In genomic region chr17:43025766-43026537, GRCh38 we compare ENCODE assay signal across 11 cellular contexts. TPM values are rescaled to one million over a fixed set of nuclear protein-coding genes. Genes with fewer than 3 reads are reported as not detected.
DNase-seq lines count a peak whose midpoint lies in the region; ATAC-seq and TF ChIP-seq lines count a peak whose summit lies in the region.
"Had no signal": no experiment of that assay in that cellular context is flagged by ENCODE, and none has a peak within 500 bp of the region (broad histone marks: within the 10 kb centered on the region; RNA-seq: fewer than 3 reads in every experiment).

No MANE protein-coding gene starts in this region.

- H3K27me3 Mint-ChIP-seq in GM23338 (ENCODE audit: insufficient read depth, low read depth, poor library complexity), result peaks cover 28% of the 10 kb centered on the region
- H3K27me3 Mint-ChIP-seq in naive thymus-derived CD8-positive, alpha-beta T cell, result no peaks in the 10 kb centered on the region

- no peak for TF ChIP-seq POLR2A in breast epithelium (IDR thresholded peaks at IDR 0.05)

- H3K27ac Mint-ChIP-seq in GM23338, result no peak overlapping the region
- peak overlapping the region in 4 of 10 donors; percentile 32 to 96 (median 74) for H3K27ac Mint-ChIP-seq in naive thymus-derived CD8-positive, alpha-beta T cell

- DNase-seq in A673 (ENCODE audit: low spot score) (no peak), GM23338 (ENCODE audit: low spot score) (no peak), breast epithelium (ENCODE audit: low spot score in 2 of 2) (no peak), NCI-H226 (no peak), HEK293T (ENCODE audit: extremely low spot score) (no peak)
- DNase-seq in naive thymus-derived CD8-positive, alpha-beta T cell, result no peak
- DNase-seq: activated CD8-positive, alpha-beta memory T cell treated with anti-CD3 and anti-CD28 coated beads for 24 hours; KBM-7 had no signal

- intact Hi-C loops in A673 (cut with micrococcal nuclease; ENCODE audit: unreplicated experiment) (loop anchor here (10.0 kb wide), 1 partner anchor 99 kb away; the partner anchor contains the start of gene BRCA1), breast epithelium (cut with DNase I; ENCODE audit: low total_unique reads) (no loop called here)

- no peaks in the 10 kb centered on the region for H3K27me3 ChIP-seq in A673 (replicated peaks; ENCODE audit: insufficient read depth, low read depth, low read length, poor library complexity)
- no peaks in the 10 kb centered on the region for H3K27me3 ChIP-seq in GM23338 (ENCODE audit: insufficient read depth)
- no peaks in the 10 kb centered on the region for H3K27me3 ChIP-seq in breast epithelium

- peak overlapping the region; percentile 93 for H3K4me2 ChIP-seq in GM23338

- H3K9me3 Mint-ChIP-seq in GM23338, result no peaks in the 10 kb centered on the region
- H3K9me3 Mint-ChIP-seq in naive thymus-derived CD8-positive, alpha-beta T cell, result no peaks in the 10 kb centered on the region

- H3K27ac ChIP-seq in A673 (ENCODE audit: low read depth, low read length, poor library complexity, severe bottlenecking) (no peak overlapping the region), GM23338 (ENCODE audit: low read depth) (no peak overlapping the region), breast epithelium (peak overlapping the region; percentile 88)

- H3K36me3 ChIP-seq in A673 (ENCODE audit: insufficient read depth, low read length, poor library complexity, severe bottlenecking) (no peaks in the 10 kb centered on the region), GM23338 (ENCODE audit: insufficient read depth) (no peaks in the 10 kb centered on the region), breast epithelium (no peaks in the 10 kb centered on the region)

- peaks cover 28% of the 10 kb centered on the region for H3K4me1 Mint-ChIP-seq in GM23338
- peaks cover 13 to 25% (median 17%) of the 10 kb centered on the region in 4 donors for H3K4me1 Mint-ChIP-seq in naive thymus-derived CD8-positive, alpha-beta T cell

- POLR2A ChIA-PET in A673 (lab: Charles Lee; ENCODE audit: low non-redundant PET) (no interaction called here), HEK293T (lab: Yijun Ruan, JAX) (interaction anchor here (1.1 to 3.1 kb wide), 4 partner anchors 8 to 342 kb away, joined by 3 to 21 read pairs (median 12); partner anchors contain the start of gene RPL27)
- POLR2A ChIA-PET in naive thymus-derived CD8-positive, alpha-beta T cell (lab: Charles Lee), result interaction anchor here (2.7 kb wide), 1 partner anchor 335 kb away, joined by 12 read pairs; no protein-coding TSS in a partner anchor

- H4K20me1 ChIP-seq in GM23338 (replicated peaks; ENCODE audit: insufficient read depth), result no peaks in the 10 kb centered on the region

- no TSS peak for BruUV-seq in A673 (replicated peaks; lab: Mats Ljungman, UMichigan)

- TF ChIP-seq CTCF in A673 (conservative IDR thresholded peaks at IDR 0.05; ENCODE audit: low read depth, low read length) (no peak), GM23338 (conservative IDR thresholded peaks at IDR 0.05; ENCODE audit: low read depth in 2 of 2) (no peak), breast epithelium (IDR thresholded peaks at IDR 0.05) (no peak)

- H3K9me3 ChIP-seq in A673 (ENCODE audit: low read depth, low read length, poor library complexity, severe bottlenecking) (no peaks in the 10 kb centered on the region), breast epithelium (no peaks in the 10 kb centered on the region)

- H3K4me1 ChIP-seq in A673 (ENCODE audit: insufficient read depth, low read length, poor library complexity, severe bottlenecking) (no peaks in the 10 kb centered on the region), GM23338 (ENCODE audit: insufficient read depth) (peaks cover 25% of the 10 kb centered on the region), breast epithelium (no peaks in the 10 kb centered on the region)

- H3K4me3 ChIP-seq in A673 (ENCODE audit: low read depth, low read length, poor library complexity, severe bottlenecking) (peak overlapping the region; percentile 55), GM23338 (peak overlapping the region; percentile 98), breast epithelium (peak overlapping the region in 2 of 3 donors; percentile 64 to 70)

- no peak overlapping the region for H2AFZ ChIP-seq in GM23338

- H3F3A ChIP-seq in GM23338 (replicated peaks; ENCODE audit: low read depth), result peaks cover 16% of the 10 kb centered on the region; the same call in 1 of the 2 replicates

- peaks cover 18% of the 10 kb centered on the region for H3K79me2 ChIP-seq in GM23338 (replicated peaks; ENCODE audit: insufficient read depth)

- H3K36me3 Mint-ChIP-seq in GM23338 (ENCODE audit: low read depth), result peaks cover 21% of the 10 kb centered on the region
- no peaks in the 10 kb centered on the region for H3K36me3 Mint-ChIP-seq in naive thymus-derived CD8-positive, alpha-beta T cell

- H3K9me2 ChIP-seq in GM23338 (ENCODE audit: insufficient read depth), result no peaks in the 10 kb centered on the region

- peak overlapping the region; percentile 91 for H3K4me3 Mint-ChIP-seq in GM23338
- H3K4me3 Mint-ChIP-seq in naive thymus-derived CD8-positive, alpha-beta T cell, result peak overlapping the region in 9 of 10 donors; percentile 18 to 88 (median 80)

- CTCF ChIA-PET in A673 (lab: Charles Lee), result no interaction called here
- CTCF ChIA-PET in HEK293T (lab: Yijun Ruan, JAX), result no interaction called here

- ATAC-seq in GM23338 (no peak), GM18870 (IDR thresholded peaks at IDR 0.05; ENCODE audit: unreplicated experiment) (no peak), HG03469 (IDR thresholded peaks at IDR 0.05; ENCODE audit: unreplicated experiment) (no peak)
- ATAC-seq in naive thymus-derived CD8-positive, alpha-beta T cell, result no peak

TF ChIP-seq in GM23338, 12 proteins besides CTCF, POLR2A, EP300 and RAD21 (continues in another document):
- no peak for TF ChIP-seq EZH2phosphoT487 (IDR thresholded peaks at IDR 0.05; ENCODE audit: unreplicated experiment)
- no peak for TF ChIP-seq JUNB (IDR thresholded peaks at IDR 0.05; ENCODE audit: unreplicated experiment)
- TF ChIP-seq STAT1 (IDR thresholded peaks at IDR 0.05; ENCODE audit: unreplicated experiment), result no peak

TF ChIP-seq in HEK293T, 16 proteins besides CTCF, POLR2A, EP300 and RAD21:
- TF ChIP-seq SUZ12 (IDR thresholded peaks at IDR 0.05), result no peak
- no peak for TF ChIP-seq SP1 (IDR thresholded peaks at IDR 0.05)
- TF ChIP-seq NFRKB (IDR thresholded peaks at IDR 0.05), result no peak
- TF ChIP-seq LEF1 (IDR thresholded peaks at IDR 0.05; ENCODE audit: borderline replicate concordance), result no peak
- no peak for TF ChIP-seq ARNT (IDR thresholded peaks at IDR 0.05)
- TF ChIP-seq CTBP1 (IDR thresholded peaks at IDR 0.05; ENCODE audit: borderline replicate concordance), result no peak
- no peak for TF ChIP-seq ZNF384 (IDR thresholded peaks at IDR 0.05)
- TF ChIP-seq FOXM1 (IDR thresholded peaks at IDR 0.05; ENCODE audit: borderline replicate concordance), result no peak
- no peak for TF ChIP-seq BHLHE40 (IDR thresholded peaks at IDR 0.05; ENCODE audit: borderline replicate concordance)
- no peak for TF ChIP-seq L3MBTL2 (conservative IDR thresholded peaks at IDR 0.05)
- TF ChIP-seq ELF4 (IDR thresholded peaks at IDR 0.05), result no peak
- TF ChIP-seq HDGF (IDR thresholded peaks at IDR 0.05; ENCODE audit: borderline replicate concordance), result no peak
- TF ChIP-seq TARDBP (IDR thresholded peaks at IDR 0.05), result no peak

RNA-seq across cellular contexts. Expression of gene RND2, which starts 0.9 kb away (rescaled TPM):
- total RNA-seq in A673 (2021), result 5.5 and 6.7 TPM in 2 replicates
- 20.8 and 22.9 TPM in 2 replicates for total RNA-seq in GM23338 (2014; rRNA removed; shearing (Covaris generic))
- polyA plus RNA-seq in GM23338 (2016; fragmentation: Nextera tagmentation; extraction: Ambion mirVana), result 18.5 and 20.4 TPM in 2 replicates
- total RNA-seq in breast epithelium, result 1 to 10 TPM in 2 of 3 donors, under 1 TPM in 1; 0.16 to 2.0 (median 1.3) TPM
- under 1 TPM in 1 of 2 experiments, not detected in 1; 0.16 TPM for total RNA-seq in naive thymus-derived CD8-positive, alpha-beta T cell
- polyA plus RNA-seq in naive thymus-derived CD8-positive, alpha-beta T cell, result under 1 TPM in 2 of 3 donors, not detected in 1; 0.08 to 0.09 TPM
- total RNA-seq: SK-MEL-5 had no signal

RNA-seq across cellular contexts. Expression of gene VAT1, which starts 3.8 kb away (rescaled TPM):
- total RNA-seq in A673 (2021) (45.2 and 47.0 TPM in 2 replicates), breast epithelium (100 to 1,000 TPM; 125 to 402 (median 173) TPM)
- 227 and 300 TPM in 2 replicates for total RNA-seq in GM23338 (2014; rRNA removed; shearing (Covaris generic))
- polyA plus RNA-seq in GM23338 (2016; fragmentation: Nextera tagmentation; extraction: Ambion mirVana), result 233 and 267 TPM in 2 replicates
- total RNA-seq in naive thymus-derived CD8-positive, alpha-beta T cell, result 10 to 100 TPM; 36.7 to 42.2 TPM
- 10 to 100 TPM; 24.7 to 33.9 (median 28.2) TPM for polyA plus RNA-seq in naive thymus-derived CD8-positive, alpha-beta T cell

RNA-seq across cellular contexts. Expression of gene IFI35, which starts 19.4 kb away (rescaled TPM):
- total RNA-seq in A673 (2021), result 4.9 and 7.2 TPM in 2 replicates
- total RNA-seq in GM23338 (2014; rRNA removed; shearing (Covaris generic)), result 2.3 and 3.3 TPM in 2 replicates
- polyA plus RNA-seq in GM23338 (2016; fragmentation: Nextera tagmentation; extraction: Ambion mirVana), result 1.5 and 1.8 TPM in 2 replicates
- 10 to 100 TPM; 16.2 to 42.3 (median 31.0) TPM for total RNA-seq in breast epithelium
- total RNA-seq in naive thymus-derived CD8-positive, alpha-beta T cell, result 10 to 100 TPM; 35.7 to 39.1 TPM
- polyA plus RNA-seq in naive thymus-derived CD8-positive, alpha-beta T cell, result 10 to 100 TPM; 44.8 to 49.8 (median 47.2) TPM

RNA-seq across cellular contexts. Expression of gene RPL27, which starts 27.7 kb away (rescaled TPM):
- total RNA-seq in A673 (2021), result 547 and 560 TPM in 2 replicates
- 1,307 and 1,784 TPM in 2 replicates for total RNA-seq in GM23338 (2014; rRNA removed; shearing (Covaris generic))
- 2,722 and 2,793 TPM in 2 replicates for polyA plus RNA-seq in GM23338 (2016; fragmentation: Nextera tagmentation; extraction: Ambion mirVana)
- 1,000 to 10,000 TPM; 1,150 to 3,519 (median 1,958) TPM for total RNA-seq in breast epithelium
- total RNA-seq in naive thymus-derived CD8-positive, alpha-beta T cell, result 1,000 to 10,000 TPM; 1,609 to 1,640 TPM
- 1,000 to 10,000 TPM; 2,416 to 2,846 (median 2,434) TPM for polyA plus RNA-seq in naive thymus-derived CD8-positive, alpha-beta T cell

RNA-seq across cellular contexts. Expression of gene RUNDC1, which starts 45.6 kb away (rescaled TPM):
- total RNA-seq in A673 (2021) (7.3 and 8.0 TPM in 2 replicates), breast epithelium (10 to 100 TPM in 2 of 3 donors, 1 to 10 TPM in 1; 8.6 to 25.8 (median 22.3) TPM)
- total RNA-seq in GM23338 (2014; rRNA removed; shearing (Covaris generic)), result 11.1 and 11.9 TPM in 2 replicates
- 6.1 and 6.9 TPM in 2 replicates for polyA plus RNA-seq in GM23338 (2016; fragmentation: Nextera tagmentation; extraction: Ambion mirVana)
- 10 to 100 TPM; 18.6 to 18.8 TPM for total RNA-seq in naive thymus-derived CD8-positive, alpha-beta T cell
- polyA plus RNA-seq in naive thymus-derived CD8-positive, alpha-beta T cell, result 10 to 100 TPM; 11.8 to 15.9 (median 14.6) TPM

Comparison
In these comparisons a context has a peak if more than half of its experiments do, and no peak if none do; other contexts are left out.
1. H3K27ac ChIP-seq: peak in breast epithelium (2 of 2); none in A673 (single experiment) and GM23338 (single experiment).
2. Peak in every context shown above with its lines, with median percentiles within 50 percentile points of each other: H3K4me3 ChIP-seq.